ENCODE assay signal across 16 cellular contexts in genomic region chr10:17213646-17214349, GRCh38. TPM values are rescaled to one million over a fixed set of nuclear protein-coding genes. Genes with fewer than 3 reads are reported as not detected.
A peak's percentile ranks its signal among the peaks of the same experiment; 100 is the strongest.
DNase-seq lines count a peak whose midpoint lies in the region; ATAC-seq and TF ChIP-seq lines count a peak whose summit lies in the region.
"Had no signal": no experiment of that assay in that cellular context is flagged by ENCODE, and none has a peak within 500 bp of the region (broad histone marks: within the 10 kb centered on the region; RNA-seq: fewer than 3 reads in every experiment).

No MANE protein-coding gene starts in this region.

- TF ChIP-seq POLR2A in breast epithelium (IDR thresholded peaks at IDR 0.05) (no peak), prostate gland (IDR thresholded peaks at IDR 0.05) (no peak)

- POLR2A ChIA-PET in MCF 10A (lab: Yijun Ruan, JAX), result interaction anchor here (0.7 to 5.0 kb wide), 3 partner anchors 12 to 365 kb away, joined by 3 to 56 read pairs (median 33); partner anchors contain the start of genes TRDMT1 and VIM

- H3K36me3 ChIP-seq in breast epithelium (no peaks in the 10 kb centered on the region), prostate gland (no peaks in the 10 kb centered on the region)

- H3K27ac ChIP-seq in breast epithelium, result no peak overlapping the region
- H3K27ac ChIP-seq in prostate gland, result no peak overlapping the region
- H3K27ac ChIP-seq: KMS-11 had no signal

- H3K4me1 ChIP-seq in breast epithelium (no peaks in the 10 kb centered on the region), prostate gland (replicated peaks) (no peaks in the 10 kb centered on the region)

- CTCF ChIA-PET in MCF 10A (lab: Yijun Ruan, JAX), result interaction anchor here (0.6 to 1.9 kb wide), 6 partner anchors 13 to 1336 kb away, joined by 3 to 15 read pairs (median 4); partner anchors contain the start of gene TRDMT1

- no peak overlapping the region for H3K4me3 ChIP-seq in breast epithelium
- H3K4me3 ChIP-seq in foreskin fibroblast (ENCODE audit: low read depth in 1 of 2, low read length in 2 of 2), result peak overlapping the region; percentile 6 to 56
- H3K4me3 ChIP-seq in prostate gland, result no peak overlapping the region

- H3K27me3 Mint-ChIP-seq in MCF 10A (ENCODE audit: insufficient read depth, unreplicated experiment), result no peaks in the 10 kb centered on the region
- no peaks in the 10 kb centered on the region for H3K27me3 Mint-ChIP-seq in type B pancreatic cell
- H3K27me3 Mint-ChIP-seq: activated CD4-positive, alpha-beta T cell treated with anti-CD3 and anti-CD28 coated beads, Interleukin-2, amount 10 ng/mL, durations not matched to agents 7 days and 5 days had no signal

- H3K9me3 ChIP-seq in breast epithelium (no peaks in the 10 kb centered on the region), prostate gland (no peaks in the 10 kb centered on the region)

- H3K4me3 Mint-ChIP-seq in MCF 10A (ENCODE audit: unreplicated experiment) (no peak overlapping the region), type B pancreatic cell (no peak overlapping the region)
- H3K4me3 Mint-ChIP-seq: activated CD4-positive, alpha-beta T cell treated with anti-CD3 and anti-CD28 coated beads, Interleukin-2, amount 10 ng/mL, durations not matched to agents 7 days and 5 days; nephron progenitor cell had no signal

- no TSS peak for BruUV-seq in MCF 10A (replicated peaks; lab: Mats Ljungman, UMichigan)

- H3K4me1 Mint-ChIP-seq in MCF 10A (ENCODE audit: insufficient read depth, unreplicated experiment) (peaks cover 30% of the 10 kb centered on the region), type B pancreatic cell (ENCODE audit: unreplicated experiment) (peaks cover 28% of the 10 kb centered on the region)

- H3K27ac Mint-ChIP-seq in MCF 10A (ENCODE audit: low read depth, unreplicated experiment), result no peak overlapping the region
- H3K27ac Mint-ChIP-seq in type B pancreatic cell, result peak overlapping the region; percentile 14
- H3K27ac Mint-ChIP-seq: activated CD4-positive, alpha-beta T cell treated with anti-CD3 and anti-CD28 coated beads, Interleukin-2, amount 10 ng/mL, durations not matched to agents 7 days and 5 days; activated T-helper 2 cell treated with anti-CD3 and anti-CD28 coated beads, Interferon-gamma antibody, Interleukin-2, Interleukin-4, amounts not matched to agents 10 μg/mL and 5 μg/mL and 100 μg/mL, durations not matched to agents 14 hours and 24 hours and 36 hours; nephron progenitor cell had no signal

- no peaks in the 10 kb centered on the region for H3K9me3 Mint-ChIP-seq in MCF 10A (ENCODE audit: unreplicated experiment)
- H3K9me3 Mint-ChIP-seq in type B pancreatic cell, result no peaks in the 10 kb centered on the region
- H3K9me3 Mint-ChIP-seq: activated CD4-positive, alpha-beta T cell treated with anti-CD3 and anti-CD28 coated beads, Interleukin-2, amount 10 ng/mL, durations not matched to agents 7 days and 5 days; activated T-helper 2 cell treated with anti-CD3 and anti-CD28 coated beads, Interferon-gamma antibody, Interleukin-2, Interleukin-4, amounts not matched to agents 10 μg/mL and 5 μg/mL and 100 μg/mL, durations not matched to agents 14 hours and 24 hours and 36 hours; nephron progenitor cell had no signal

- no peak for ATAC-seq in left cardiac atrium

- intact Hi-C loops in MCF 10A (cut with micrococcal nuclease) (no loop called here), breast epithelium (cut with DNase I; ENCODE audit: low total_unique reads) (no loop called here), left cardiac atrium (cut with DNase I) (no loop called here), prostate gland (cut with DNase I) (no loop called here)

- H3K36me3 Mint-ChIP-seq in MCF 10A (ENCODE audit: insufficient read depth, unreplicated experiment), result no peaks in the 10 kb centered on the region
- no peaks in the 10 kb centered on the region for H3K36me3 Mint-ChIP-seq in type B pancreatic cell

- TF ChIP-seq CTCF in MCF 10A (IDR thresholded peaks at IDR 0.05; ENCODE audit: unreplicated experiment) (no peak), breast epithelium (IDR thresholded peaks at IDR 0.05) (no peak), foreskin fibroblast (IDR thresholded peaks at IDR 0.05; ENCODE audit: low read depth, low read length) (no peak), type B pancreatic cell (conservative IDR thresholded peaks at IDR 0.05) (no peak), prostate gland (IDR thresholded peaks at IDR 0.05) (no peak)

- no peaks in the 10 kb centered on the region for H3K27me3 ChIP-seq in breast epithelium
- no peaks in the 10 kb centered on the region for H3K27me3 ChIP-seq in prostate gland (replicated peaks; ENCODE audit: insufficient read depth)

- DNase-seq in MCF 10A (ENCODE audit: unreplicated experiment), result peak; percentile 52
- no peak for DNase-seq in breast epithelium (ENCODE audit: low spot score in 2 of 2)
- peak; percentile 44 for DNase-seq in amniotic stem cell (lab: John Stamatoyannopoulos, UW)
- peak in 1 of 2 donors; percentile 73 for DNase-seq in foreskin fibroblast
- no peak for DNase-seq in type B pancreatic cell (ENCODE audit: extremely low spot score, unreplicated experiment)
- no peak for DNase-seq in left cardiac atrium
- no peak for DNase-seq in prostate gland (ENCODE audit: low spot score)
- no peak for DNase-seq in SHP77 treated with DMSO at 0.1 percent for 48 hours (lab: John Stamatoyannopoulos, UW)
- DNase-seq: 8988T; activated CD4-positive, alpha-beta T cell treated with anti-CD3 and anti-CD28 coated beads, Interleukin-2, amount 10 ng/mL, durations not matched to agents 7 days and 5 days; central memory CD4-positive, alpha-beta T cell; DMS153; H7; nephron progenitor cell had no signal

- 82% methylated on average over 2 of the region's 2 CpGs for WGBS in prostate gland

RNA-seq across cellular contexts. Expression of gene TRDMT1, which starts 12.3 kb away (rescaled TPM):
- total RNA-seq in MCF 10A (2022), result 5.4 and 8.7 TPM in 2 replicates
- total RNA-seq in breast epithelium, result 10 to 100 TPM in 2 of 3 donors, 1 to 10 TPM in 1; 5.8 to 18.6 (median 13.4) TPM
- 3.9 and 9.0 TPM in 2 replicates for total RNA-seq in type B pancreatic cell (ENCODE audit: low replicate concordance)
- total RNA-seq in left cardiac atrium, result 1 to 10 TPM; 4.8 to 5.0 TPM
- 1 to 10 TPM; 6.5 to 9.9 TPM for total RNA-seq in prostate gland

RNA-seq across cellular contexts. Expression of gene VIM, which starts 14.2 kb away (rescaled TPM):
- total RNA-seq in MCF 10A (2022) (1,413 and 1,430 TPM in 2 replicates), breast epithelium (1,000 to 10,000 TPM; 1,431 to 8,681 (median 2,067) TPM), type B pancreatic cell (ENCODE audit: low replicate concordance) (102 and 2,500 TPM in 2 replicates), left cardiac atrium (1,000 to 10,000 TPM in 1 of 2 donors, 100 to 1,000 TPM in 1; 934 to 1,097 TPM), prostate gland (1,000 to 10,000 TPM in 1 of 2 donors, 100 to 1,000 TPM in 1; 293 to 1,683 TPM)

Comparison
In these comparisons a context has a peak if more than half of its experiments do, and no peak if none do; other contexts are left out.
1. DNase-seq: peak in MCF 10A (single experiment) and amniotic stem cell (single experiment); none in breast epithelium (0 of 2), type B pancreatic cell (single experiment), left cardiac atrium (single experiment), prostate gland (single experiment) and SHP77 treated with DMSO at 0.1 percent for 48 hours (single experiment).
2. H3K4me3 ChIP-seq: peak in foreskin fibroblast (2 of 2); none in breast epithelium (0 of 3) and prostate gland (0 of 2).